8 cellular contexts compared by ENCODE assay signal in genomic region chr5:160508780-160509361, GRCh38.
DNase-seq lines count a peak whose midpoint lies in the region; ATAC-seq and TF ChIP-seq lines count a peak whose summit lies in the region.

No MANE protein-coding gene starts in this region.

- peaks cover under 1% of the 10 kb centered on the region; the same call in 1 of the 2 replicates for H3K9me3 Mint-ChIP-seq in WTC11

- H3K27ac ChIP-seq in caudate nucleus (ENCODE audit: low read depth, low read length) = no peak overlapping the region

- H3K4me3 Mint-ChIP-seq in WTC11 = no peak overlapping the region

- no peaks in the 10 kb centered on the region for H3K27me3 Mint-ChIP-seq in WTC11 (ENCODE audit: low read depth)

- POLR2A ChIA-PET in BJ (lab: Charles Lee) (no interaction called here), WTC11 (lab: Charles Lee) (no interaction called here)

- H3K27me3 ChIP-seq in BJ (ENCODE audit: control insufficient read depth, insufficient read depth, low read length) = peaks cover 2% of the 10 kb centered on the region; the same call in 1 of the 2 replicates
- H3K27me3 ChIP-seq in kidney epithelial cell (ENCODE audit: control insufficient read depth, insufficient read depth, low read length) = no peaks in the 10 kb centered on the region

- ATAC-seq in GM18907 (IDR thresholded peaks at IDR 0.05; ENCODE audit: unreplicated experiment) = peak; percentile 88
- ATAC-seq in HG03103 (IDR thresholded peaks at IDR 0.05; ENCODE audit: low read depth, unreplicated experiment) = peak; percentile 83
- peak; percentile 84 for ATAC-seq in WTC11

- peaks cover 29% of the 10 kb centered on the region for H3K4me1 Mint-ChIP-seq in WTC11

- CTCF ChIA-PET in BJ (lab: Yijun Ruan, JAX) (interaction anchor here (0.7 to 2.1 kb wide), 9 partner anchors 9 to 91 kb away, joined by 3 to 14 read pairs (median 4); no protein-coding TSS in a partner anchor), WTC11 (lab: Charles Lee) (interaction anchor here (1.1 to 3.5 kb wide), 4 partner anchors 23 to 279 kb away, joined by 3 to 75 read pairs (median 16); no protein-coding TSS in a partner anchor)

- TF ChIP-seq CTCF in BJ (IDR thresholded peaks at IDR 0.05; ENCODE audit: insufficient read depth, low read depth, low read length) (peak; percentile 83), WTC11 (IDR thresholded peaks at IDR 0.05) (peak; percentile 77), kidney epithelial cell (IDR thresholded peaks at IDR 0.05; ENCODE audit: insufficient read depth, low read length, poor library complexity, severe bottlenecking) (peak; percentile 72)

- H3K27ac Mint-ChIP-seq in WTC11 = no peak overlapping the region

- DNase-seq in BJ (ENCODE audit: low read depth) (peak; percentile 39), NCI-H2196 (lab: John Stamatoyannopoulos, UW; ENCODE audit: unreplicated experiment) (peak; percentile 69), WTC11 (ENCODE audit: low spot score) (peak; percentile 57), caudate nucleus (lab: John Stamatoyannopoulos, UW) (peak in 46 of 61 donors; percentile 4 to 84 (median 38)), kidney epithelial cell (ENCODE audit: low read depth) (no peak)
- DNase-seq in stimulated activated CD4-positive, alpha-beta T cell treated with anti-CD3 and anti-CD28 coated beads, Interleukin-4, amount 100 ng/mL, for 24 hours = peak; percentile 73

- no peaks in the 10 kb centered on the region for H3K36me3 ChIP-seq in BJ (ENCODE audit: control insufficient read depth, insufficient read depth, low read length)
- no peaks in the 10 kb centered on the region for H3K36me3 ChIP-seq in kidney epithelial cell (ENCODE audit: control insufficient read depth, insufficient read depth, low read length)

- H3K4me3 ChIP-seq in BJ (ENCODE audit: low read depth, low read length) (no peak overlapping the region), kidney epithelial cell (ENCODE audit: low read depth, low read length) (no peak overlapping the region)

- no peaks in the 10 kb centered on the region for H3K36me3 Mint-ChIP-seq in WTC11

TF ChIP-seq in WTC11, 78 proteins besides CTCF, POLR2A, EP300 and RAD21:
- TF ChIP-seq ZNF219 (CRISPR knock-in tag; IDR thresholded peaks at IDR 0.05; ENCODE audit: borderline replicate concordance) (no peak), SMAD3 (CRISPR knock-in tag; IDR thresholded peaks at IDR 0.05; ENCODE audit: borderline replicate concordance) (no peak), NFATC4 (CRISPR knock-in tag; IDR thresholded peaks at IDR 0.05) (no peak), CBFB (CRISPR knock-in tag; IDR thresholded peaks at IDR 0.05; ENCODE audit: low read depth) (no peak), PRRX2 (CRISPR knock-in tag; IDR thresholded peaks at IDR 0.05) (no peak), RORB (CRISPR knock-in tag; IDR thresholded peaks at IDR 0.05) (no peak), SOX15 (CRISPR knock-in tag; IDR thresholded peaks at IDR 0.05) (no peak), SP1 (CRISPR knock-in tag; conservative IDR thresholded peaks at IDR 0.05) (no peak), MYBL2 (CRISPR knock-in tag; IDR thresholded peaks at IDR 0.05) (no peak), GTF2I (CRISPR knock-in tag; conservative IDR thresholded peaks at IDR 0.05) (no peak), PRDM15 (CRISPR knock-in tag; IDR thresholded peaks at IDR 0.05) (no peak), E2F4 (CRISPR knock-in tag; IDR thresholded peaks at IDR 0.05; ENCODE audit: borderline replicate concordance, low read depth) (no peak)
